ENCODE assay signal across 1 cellular context in the genomic region with DNA sequence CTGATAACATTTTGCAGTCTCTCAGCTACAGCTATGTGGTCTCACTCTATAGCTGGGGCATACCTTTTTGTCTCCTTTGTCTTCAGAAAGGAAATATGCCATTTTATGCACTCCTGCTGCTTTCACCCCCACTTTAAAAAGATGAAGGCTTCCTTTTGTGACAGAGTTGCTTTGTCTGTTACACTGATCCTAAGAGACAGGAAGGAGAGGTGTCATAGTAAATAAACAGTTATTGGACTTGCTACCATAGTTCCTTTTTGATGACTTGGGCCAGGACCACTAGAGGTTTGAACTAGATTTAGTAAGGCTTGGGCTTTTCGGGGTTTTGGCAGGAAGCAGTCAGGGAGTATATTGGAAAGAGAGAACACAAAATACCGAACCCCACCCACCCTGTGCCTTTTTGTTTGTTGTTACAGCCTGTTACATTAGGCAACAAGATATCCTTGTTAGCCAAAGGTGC.
TF ChIP-seq lines count a peak whose summit lies in the region.

No MANE protein-coding gene starts in this region.

TF ChIP-seq in H1, 55 proteins besides CTCF, POLR2A, EP300 and RAD21:
- no peak for TF ChIP-seq RFX5 (IDR thresholded peaks at IDR 0.05; ENCODE audit: borderline replicate concordance, low read depth, low read length)
- no peak for TF ChIP-seq TCF12 (IDR thresholded peaks at IDR 0.05; ENCODE audit: low read depth, low read length)
- no peak for TF ChIP-seq SIX5 (IDR thresholded peaks at IDR 0.05; ENCODE audit: low read depth, low read length)
- no peak for TF ChIP-seq SP1 (IDR thresholded peaks at IDR 0.05; ENCODE audit: low read depth, low read length)
- TF ChIP-seq FOSL1 (IDR thresholded peaks at IDR 0.05; ENCODE audit: insufficient read depth, low read depth, low read length), result no peak
- TF ChIP-seq RXRA (IDR thresholded peaks at IDR 0.05; ENCODE audit: insufficient read depth, low read depth, low read length), result no peak
- TF ChIP-seq ATF3 (IDR thresholded peaks at IDR 0.05; ENCODE audit: insufficient read depth, low read depth, low read length), result no peak
